Comparison of ENCODE assay signal across 23 cellular contexts in genomic region chr10:29081231-29081630, GRCh38.
"Had no signal": no experiment of that assay in that cellular context is flagged by ENCODE, and none has a peak within 500 bp of the region (broad histone marks: within the 10 kb centered on the region; RNA-seq: fewer than 3 reads in every experiment).

No MANE protein-coding gene starts in this region.

- H3K4me2 ChIP-seq: hepatocyte had no signal

- H3K27me3 ChIP-seq: heart right ventricle, hepatocyte, ovary, right atrium auricular region, stomach, testis, tibial artery, uterus had no signal

- DNase-seq: heart right ventricle; islet precursor cell; left ventricle myocardium inferior; mucosa of descending colon; naive thymus-derived CD4-positive, alpha-beta T cell; occipital lobe; ovary; stimulated activated CD4-positive, alpha-beta T cell treated with anti-CD3 and anti-CD28 coated beads, Interleukin-12 subunit alpha, Interleukin-12 subunit beta, amount 100 ng/mL, for 4 hours; stimulated activated CD4-positive, alpha-beta T cell treated with anti-CD3 and anti-CD28 coated beads, Interleukin-15, amount 100 ng/mL, for 24 hours; stimulated activated CD4-positive, alpha-beta T cell treated with anti-CD3 and anti-CD28 coated beads, Interleukin-2, amount 100 ng/mL, for 24 hours; stimulated activated CD4-positive, alpha-beta T cell treated with anti-CD3 and anti-CD28 coated beads, Interleukin-4, amount 100 ng/mL, for 1 hour; stimulated activated naive B cell treated with anti-CD40 and anti-IgM and Interleukin-4, amounts not matched to agents 10 μg/mL and 1 μg/mL and 100 μg/mL, for 72 hours; stimulated activated naive CD8-positive, alpha-beta T cell treated with anti-CD3 and anti-CD28 coated beads, Interleukin-15, Interleukin-2, amounts not matched to agents 100 U/mL and 50 U/mL, for 24 hours; stomach; testis; tibial artery; uterus had no signal

- H2AFZ ChIP-seq: hepatocyte had no signal

- H3K9me3 ChIP-seq: heart right ventricle, left ventricle myocardium inferior, mucosa of descending colon, neutrophil, ovary, right atrium auricular region, stomach, testis, tibial artery, uterus had no signal

- H3K79me2 ChIP-seq: hepatocyte had no signal

- H3K36me3 ChIP-seq: heart right ventricle, left ventricle myocardium inferior, neutrophil, ovary, right atrium auricular region, stomach, tibial artery, uterus had no signal

- H3K4me1 ChIP-seq: heart right ventricle, left ventricle myocardium inferior, right atrium auricular region, stomach, testis, tibial artery, uterus had no signal

- H3K4me3 ChIP-seq: heart right ventricle, hepatocyte, left ventricle myocardium inferior, lung, mucosa of descending colon, ovary, right atrium auricular region, skin epidermis, stomach, testis, tibial artery, uterus had no signal

- ATAC-seq: heart right ventricle; mucosa of descending colon; naive thymus-derived CD4-positive, alpha-beta T cell; natural killer cell treated with Interleukin-12 subunit alpha and Interleukin-12 subunit beta and Interleukin-15 and Interleukin-18, amount 100 ng/mL, for 72 hours; stimulated activated naive B cell treated with anti-CD40 and anti-IgM and Interleukin-4, amounts not matched to agents 10 μg/mL and 1 μg/mL and 100 μg/mL, for 72 hours; stimulated activated naive CD8-positive, alpha-beta T cell treated with anti-CD3 and anti-CD28 coated beads, Interleukin-15, Interleukin-2, amounts not matched to agents 100 U/mL and 50 U/mL, for 24 hours had no signal

- H3K27ac ChIP-seq: heart right ventricle, hepatocyte, left ventricle myocardium inferior, neutrophil, ovary, right atrium auricular region, skin epidermis, stomach, testis, tibial artery, uterus had no signal
